ENCODE assay signal across 8 cellular contexts in genomic region chr6:133953634-133954415, GRCh38. TPM values are rescaled to one million over a fixed set of nuclear protein-coding genes. Genes with fewer than 3 reads are reported as not detected.
DNase-seq lines count a peak whose midpoint lies in the region; ATAC-seq and TF ChIP-seq lines count a peak whose summit lies in the region.

No MANE protein-coding gene starts in this region.

- no peak overlapping the region for H4K91ac ChIP-seq in trophoblast cell (ENCODE audit: low read depth, low read length)

- intact Hi-C loops in Panc1 (cut with micrococcal nuclease; ENCODE audit: unreplicated experiment), result no loop called here
- intact Hi-C loops in posterior vena cava (cut with DNase I), result no loop called here

- peak overlapping the region; percentile 68 for H3K14ac ChIP-seq in trophoblast cell (ENCODE audit: low read length)

- peak overlapping the region; percentile 38 for H3K18ac ChIP-seq in trophoblast cell (ENCODE audit: low read length)

- H3K23ac ChIP-seq in trophoblast cell (ENCODE audit: low read length), result no peak overlapping the region

- H3K36me3 ChIP-seq in H7 (replicated peaks; ENCODE audit: control insufficient read depth, insufficient read depth, low read length) (no peaks in the 10 kb centered on the region), Panc1 (ENCODE audit: control insufficient read depth, insufficient read depth, low read length) (peaks cover 2% of the 10 kb centered on the region; the same call in 1 of the 2 replicates), trophoblast cell (ENCODE audit: control insufficient read depth in 1 of 2, insufficient read depth in 2 of 2, low read length in 2 of 2) (no peaks in the 10 kb centered on the region)

- WGBS in trophoblast cell (ENCODE audit: extremely low coverage, insufficient coverage, insufficient read length), result no CpG with 5 or more reads among the region's 23 CpGs

- no peak overlapping the region for H2AK5ac ChIP-seq in trophoblast cell (ENCODE audit: low read length)

- POLR2A ChIA-PET in Panc1 (lab: Charles Lee), result interaction anchor here (0.5 to 0.6 kb wide), 2 partner anchors 9 to 350 kb away, joined by 3 read pairs; no protein-coding TSS in a partner anchor

- CTCF ChIA-PET in Panc1 (lab: Charles Lee), result interaction anchor here (0.6 kb wide), 1 partner anchor 10 kb away, joined by 7 read pairs; no protein-coding TSS in a partner anchor

- peak overlapping the region; percentile 81 for H3K4me3 ChIP-seq in H7 (ENCODE audit: insufficient read depth, low read depth, low read length)
- H3K4me3 ChIP-seq in Panc1 (ENCODE audit: low read depth in 2 of 2, low read length in 2 of 2), result peak overlapping the region; percentile 92 to 94
- H3K4me3 ChIP-seq in epithelial cell of proximal tubule (ENCODE audit: low read depth, low read length), result peak overlapping the region; percentile 79
- peak overlapping the region; percentile 99 for H3K4me3 ChIP-seq in trophoblast cell (ENCODE audit: low read depth, low read length)

- in situ Hi-C loops in Panc1 (cut with HindIII; ENCODE audit: low pct_unique_long_range_greater_than_20kb, low sequenced_read_pairs), result no loop called here

- peak overlapping the region; percentile 37 for H3K9ac ChIP-seq in trophoblast cell (ENCODE audit: low read length)

- H3K27ac ChIP-seq in Panc1 (ENCODE audit: low read length) (peak overlapping the region; percentile 77), trophoblast cell (ENCODE audit: low read depth, low read length) (no peak overlapping the region)

- peaks cover 2% of the 10 kb centered on the region; the same call in 1 of the 2 replicates for H3K27me3 ChIP-seq in H7 (ENCODE audit: control insufficient read depth, insufficient read depth, low read length)
- no peaks in the 10 kb centered on the region for H3K27me3 ChIP-seq in Panc1 (ENCODE audit: control insufficient read depth, insufficient read depth, low read length)
- H3K27me3 ChIP-seq in trophoblast cell (ENCODE audit: insufficient read depth, low read length), result no peaks in the 10 kb centered on the region

- H3K4ac ChIP-seq in trophoblast cell (ENCODE audit: low read depth, low read length), result peak overlapping the region; percentile 40

- DNase-seq in H7 (no peak), Panc1 (ENCODE audit: low read depth, low spot score) (no peak), epithelial cell of proximal tubule (ENCODE audit: low read depth) (no peak), trophoblast cell (peak in 1 of 2 donors; percentile 10), left lobe of liver (ENCODE audit: low spot score) (no peak), posterior vena cava (ENCODE audit: low spot score) (no peak)

- H3K79me1 ChIP-seq in trophoblast cell (ENCODE audit: low read length), result peaks cover 6% of the 10 kb centered on the region

- peak overlapping the region; percentile 71 for H2AFZ ChIP-seq in trophoblast cell (ENCODE audit: insufficient read depth, low read length, poor library complexity)

- H2BK12ac ChIP-seq in trophoblast cell (ENCODE audit: low read length), result no peak overlapping the region

- H3K4me2 ChIP-seq in trophoblast cell (ENCODE audit: low read length), result peak overlapping the region; percentile 67

- H2BK5ac ChIP-seq in trophoblast cell (ENCODE audit: low read depth, low read length, poor library complexity), result no peak overlapping the region

- no peak overlapping the region for H4K12ac ChIP-seq in trophoblast cell (ENCODE audit: low read depth, low read length)

- H3K4me1 ChIP-seq in Panc1 (ENCODE audit: control insufficient read depth, insufficient read depth, low read length) (peaks cover 42% of the 10 kb centered on the region), trophoblast cell (ENCODE audit: control insufficient read depth in 1 of 2, insufficient read depth in 2 of 2, low read length in 2 of 2) (peaks cover 2 to 3% of the 10 kb centered on the region in 2 experiments)

- no peak overlapping the region for H2BK120ac ChIP-seq in trophoblast cell (ENCODE audit: insufficient read depth, low read length, poor library complexity)

- no peak; the same call in 1 of the 2 replicates for ATAC-seq in Panc1
- ATAC-seq in left lobe of liver, result no peak
- no peak for ATAC-seq in GM19455 (IDR thresholded peaks at IDR 0.05; ENCODE audit: unreplicated experiment)
- ATAC-seq in HG02571 (IDR thresholded peaks at IDR 0.05; ENCODE audit: unreplicated experiment), result no peak

- peaks cover 8% of the 10 kb centered on the region for H3K79me2 ChIP-seq in trophoblast cell (ENCODE audit: control insufficient read depth, insufficient read depth, low read length, poor library complexity)

- TF ChIP-seq CTCF in Panc1 (IDR thresholded peaks at IDR 0.05) (no peak), epithelial cell of proximal tubule (conservative IDR thresholded peaks at IDR 0.05; ENCODE audit: low read depth, low read length) (no peak)

- BruUV-seq in Panc1 (replicated peaks; lab: Mats Ljungman, UMichigan), result no TSS peak

- H4K8ac ChIP-seq in trophoblast cell (ENCODE audit: low read depth, low read length), result peak overlapping the region; percentile 69

- H3K9me3 ChIP-seq in Panc1 (ENCODE audit: control insufficient read depth, insufficient read depth, low read depth, low read length), result no peaks in the 10 kb centered on the region
- H3K9me3 ChIP-seq in trophoblast cell (ENCODE audit: insufficient read depth, low read depth, low read length), result no peaks in the 10 kb centered on the region

RNA-seq across cellular contexts. Expression of gene TBPL1, which starts 0.8 kb away (rescaled TPM):
- total RNA-seq in H7 (2014; rRNA removed; shearing (Covaris generic)), result 62.6 and 70.9 TPM in 2 replicates
- 39.7 TPM for total RNA-seq in Panc1 (2021; ENCODE audit: unreplicated experiment)
- 33.8 TPM for polyA plus RNA-seq in Panc1 (2012; ENCODE audit: insufficient read length)
- 24.7 and 40.5 TPM in 2 replicates for total RNA-seq in epithelial cell of proximal tubule
- polyA plus RNA-seq in trophoblast cell (2013), result 132 and 134 TPM in 2 replicates
- total RNA-seq in left lobe of liver, result 8.4 TPM
- 10 to 100 TPM; 16.3 to 19.6 TPM for total RNA-seq in posterior vena cava
